ENCODE assay signal across 8 cellular contexts in the genomic region with DNA sequence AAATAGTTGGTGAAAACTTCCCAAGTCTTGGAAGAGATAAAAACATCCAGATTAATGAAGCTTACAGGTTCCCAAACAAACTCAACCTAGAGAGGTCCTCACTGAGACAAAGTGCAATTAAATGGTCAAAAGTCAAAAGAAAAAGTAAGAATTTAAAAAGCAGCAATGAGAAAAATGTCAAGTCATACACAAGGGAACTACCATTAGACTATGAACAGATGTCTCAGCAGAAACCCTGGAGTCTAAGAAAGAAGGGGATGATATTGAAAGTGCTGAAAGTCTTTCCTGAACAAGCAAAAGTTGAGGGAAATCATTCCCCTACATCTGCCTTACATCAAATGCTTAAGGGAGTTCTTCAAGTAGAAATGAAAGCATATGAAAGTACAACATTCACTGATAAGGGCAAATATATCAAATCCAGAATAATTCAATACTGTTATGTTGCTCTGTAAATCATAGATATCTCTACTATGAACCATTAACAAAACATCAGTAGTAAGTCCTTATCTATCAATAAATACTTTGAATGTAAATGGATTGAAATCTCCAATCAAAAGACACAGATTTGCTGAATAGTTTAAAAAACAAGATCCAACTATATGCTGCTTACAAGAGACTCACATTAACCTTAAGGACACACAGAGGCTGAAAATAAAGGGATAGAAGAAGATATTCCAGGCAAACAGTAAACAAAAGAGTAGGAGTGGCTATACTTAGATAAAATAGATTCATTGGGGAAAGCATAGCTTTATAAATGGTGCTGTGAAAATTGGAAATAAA.
"Had no signal": no experiment of that assay in that cellular context is flagged by ENCODE, and none has a peak within 500 bp of the region (broad histone marks: within the 10 kb centered on the region; RNA-seq: fewer than 3 reads in every experiment).

No MANE protein-coding gene starts in this region.

- H3K4me3 ChIP-seq: GM12878 had no signal

- FAIRE-seq: G401.6, GM12878, GM12891, GM12892, GM18507, GM19239 had no signal

- DNase-seq: GDM1, GF-D8 had no signal

- ATAC-seq: GM12878 had no signal
